Comparison of ENCODE assay signal across 28 cellular contexts in the genomic region with DNA sequence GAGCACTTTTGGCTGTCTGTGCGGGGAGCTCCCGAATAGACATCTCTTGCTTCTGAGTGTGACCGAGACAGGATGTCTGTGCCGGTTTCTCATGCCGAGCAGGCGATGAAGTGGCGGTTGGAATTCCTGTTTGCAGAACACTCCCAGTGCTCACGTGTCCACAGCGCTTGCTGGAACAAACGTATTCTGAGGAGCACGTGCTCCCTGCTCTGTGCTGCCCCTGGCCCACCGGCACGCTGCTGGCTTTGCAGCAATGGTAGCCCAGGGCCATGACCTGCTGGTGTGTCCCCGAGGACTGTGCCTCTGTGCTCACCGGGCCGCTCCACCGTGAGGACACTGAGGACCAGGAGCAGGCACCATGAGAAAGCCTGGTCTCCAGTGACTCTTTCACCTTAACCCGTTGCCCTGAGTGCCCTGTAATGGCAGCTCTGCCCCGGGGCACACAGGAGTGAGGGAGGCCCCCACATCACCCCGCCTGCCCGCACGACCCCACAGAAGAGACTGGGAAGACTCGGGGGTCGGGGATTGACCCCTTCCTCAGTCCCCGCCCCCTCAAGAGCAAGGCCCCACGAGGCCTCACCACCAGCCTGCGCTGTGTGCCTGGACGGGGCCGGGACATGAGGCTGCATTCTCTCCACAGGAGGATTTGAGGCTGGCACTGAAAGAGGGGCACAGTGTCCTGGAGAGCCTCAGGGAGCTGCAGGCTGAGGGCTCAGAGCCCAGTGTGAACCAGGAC. TPM values are rescaled to one million over a fixed set of nuclear protein-coding genes. Genes with fewer than 3 reads are reported as not detected.
DNase-seq lines count a peak whose midpoint lies in the region; ATAC-seq, FAIRE-seq and TF ChIP-seq lines count a peak whose summit lies in the region.
"Had no signal": no experiment of that assay in that cellular context is flagged by ENCODE, and none has a peak within 500 bp of the region (broad histone marks: within the 10 kb centered on the region; RNA-seq: fewer than 3 reads in every experiment).

No MANE protein-coding gene starts in this region.

- DNase-seq in Right ventricle myocardium superior, result peak; percentile 34
- no peak for DNase-seq in left ventricle myocardium inferior
- DNase-seq in K562 (ENCODE audit: extremely low read depth in 1 of 4, low spot score in 3 of 4), result no peak
- DNase-seq in HepG2 (ENCODE audit: low spot score), result no peak
- peak in 1 of 2 donors; percentile 59 for DNase-seq in upper lobe of left lung
- DNase-seq in GM13976 (ENCODE audit: low spot score), result no peak
- DNase-seq in A673 (ENCODE audit: low spot score), result no peak
- DNase-seq: activated CD8-positive, alpha-beta T cell treated with anti-CD3 and anti-CD28 coated beads, Interleukin-2, amount 10 ng/mL, durations not matched to agents 7 days and 5 days; activated gamma-delta T cell treated with Interleukin-2 at 50 U/mL for 16 hours; erythroblast; foreskin melanocyte; HCEC 1CT; hippocampal formation; MV-4-11; NCI-H1694 treated with DMSO at 0.1 percent for 48 hours; NCI-H82; SHP77; stimulated activated CD4-positive, alpha-beta T cell treated with anti-CD3 and anti-CD28 coated beads, Interleukin-2, amount 100 ng/mL, for 48 hours; stimulated activated naive CD4-positive, alpha-beta T cell treated with Interleukin-2 at 50 U/mL for 16 hours had no signal

- H3K9ac ChIP-seq in K562 (ENCODE audit: insufficient read depth in 1 of 2, low read depth in 2 of 2, low read length in 2 of 2) (peak overlapping the region in 1 of 2 experiments; percentile 45; a peak in 1 of 4 replicates), HepG2 (ENCODE audit: insufficient read depth, low read depth, low read length) (no peak overlapping the region)
- H3K9ac ChIP-seq: BLaER1 had no signal

- CTCF ChIA-PET in K562 (lab: Yijun Ruan, JAX; ENCODE audit: low intra/inter-chr PET ratio) (no interaction called here), HepG2 (lab: Yijun Ruan, JAX; ENCODE audit: low intra/inter-chr PET ratio, low total read pairs) (no interaction called here), A673 (lab: Charles Lee) (no interaction called here)

- H3K9me1 ChIP-seq in K562 (ENCODE audit: control insufficient read depth, insufficient read depth, low read length), result no peaks in the 10 kb centered on the region

- H3K9me3 ChIP-seq in left ventricle myocardium inferior (replicated peaks), result no peaks in the 10 kb centered on the region
- H3K9me3 ChIP-seq in K562 (replicated peaks; ENCODE audit: control insufficient read depth, insufficient read depth, low read depth, low read length), result no peaks in the 10 kb centered on the region
- H3K9me3 ChIP-seq in HepG2 (ENCODE audit: low read length), result no peaks in the 10 kb centered on the region
- H3K9me3 ChIP-seq in upper lobe of left lung, result no peaks in the 10 kb centered on the region
- no peaks in the 10 kb centered on the region for H3K9me3 ChIP-seq in A673 (ENCODE audit: low read depth, low read length, poor library complexity, severe bottlenecking)
- H3K9me3 ChIP-seq: BLaER1, neutrophil had no signal

- no peaks in the 10 kb centered on the region for H4K20me1 ChIP-seq in K562 (replicated peaks; ENCODE audit: control insufficient read depth, insufficient read depth, low read length)
- H4K20me1 ChIP-seq in HepG2 (ENCODE audit: insufficient read depth, low read length), result no peaks in the 10 kb centered on the region
- H4K20me1 ChIP-seq: BLaER1 had no signal

- H3K27ac ChIP-seq in left ventricle myocardium inferior (replicated peaks), result no peak overlapping the region
- H3K27ac ChIP-seq in K562 (ENCODE audit: extremely low read depth, low read depth, low read length), result no peak overlapping the region
- H3K27ac ChIP-seq in HepG2 (ENCODE audit: extremely low read length, insufficient read depth, low read length), result no peak overlapping the region
- no peak overlapping the region for H3K27ac ChIP-seq in upper lobe of left lung
- H3K27ac ChIP-seq in A673 (ENCODE audit: low read depth, low read length, poor library complexity, severe bottlenecking), result no peak overlapping the region
- H3K27ac ChIP-seq: BLaER1, cardiac muscle cell, neutrophil had no signal

- H2AFZ ChIP-seq in K562 (ENCODE audit: low read depth, low read length) (no peak overlapping the region), HepG2 (ENCODE audit: low read length) (no peak overlapping the region)

- H3K4me2 ChIP-seq in K562 (ENCODE audit: insufficient read depth, low read length) (no peak overlapping the region), HepG2 (ENCODE audit: low read depth, low read length) (no peak overlapping the region)
- H3K4me2 ChIP-seq: BLaER1 had no signal

- FAIRE-seq in K562 (lab: Jason Lieb, UNC), result no peak
- FAIRE-seq in HepG2 (lab: Jason Lieb, UNC), result no peak
- FAIRE-seq: A204.1, GM18507, islet of Langerhans had no signal

- BruUV-seq in K562 (replicated peaks; lab: Mats Ljungman, UMichigan), result no TSS peak
- no TSS peak for BruUV-seq in HepG2 (replicated peaks; lab: Mats Ljungman, UMichigan)
- no TSS peak for BruUV-seq in A673 (replicated peaks; lab: Mats Ljungman, UMichigan)

- TF ChIP-seq RAD21 in K562 (CRISPR knock-in tag; conservative IDR thresholded peaks at IDR 0.05 in 1 of 2, IDR thresholded peaks at IDR 0.05 in 1 of 2), result no peak
- TF ChIP-seq RAD21 in HepG2 (CRISPR knock-in tag; IDR thresholded peaks at IDR 0.05), result no peak

- H3K4me1 ChIP-seq in left ventricle myocardium inferior (no peaks in the 10 kb centered on the region), K562 (replicated peaks in 1 of 2; ENCODE audit: control insufficient read depth in 2 of 2, insufficient read depth in 2 of 2, low read length in 2 of 2) (peaks cover 4 to 18% of the 10 kb centered on the region in 2 experiments; a peak in 4 of 5 replicates), HepG2 (ENCODE audit: insufficient read depth, low read length) (no peaks in the 10 kb centered on the region), upper lobe of left lung (no peaks in the 10 kb centered on the region), A673 (ENCODE audit: insufficient read depth, low read length, poor library complexity, severe bottlenecking) (no peaks in the 10 kb centered on the region)
- H3K4me1 ChIP-seq: BLaER1 had no signal

- intact Hi-C loops in Right ventricle myocardium superior (cut with DNase I) (no loop called here), left ventricle myocardium inferior (cut with micrococcal nuclease) (no loop called here), K562 (cut with micrococcal nuclease) (no loop called here), HepG2 (cut with micrococcal nuclease; ENCODE audit: unreplicated experiment) (no loop called here), A673 (cut with micrococcal nuclease; ENCODE audit: unreplicated experiment) (no loop called here)

- H3K79me2 ChIP-seq in K562 (ENCODE audit: control insufficient read depth, insufficient read depth, low read length) (no peaks in the 10 kb centered on the region), HepG2 (ENCODE audit: insufficient read depth, low read length) (no peaks in the 10 kb centered on the region)

- ATAC-seq in Right ventricle myocardium superior (ENCODE audit: poor library complexity), result peak; percentile 23
- ATAC-seq in K562, result no peak
- peak; percentile 14; the same call in 1 of the 3 replicates for ATAC-seq in HepG2
- ATAC-seq in upper lobe of left lung (ENCODE audit: low FRiP score in 2 of 2), result peak; percentile 52 to 56
- no peak for ATAC-seq in HG03342 (IDR thresholded peaks at IDR 0.05; ENCODE audit: unreplicated experiment)
- ATAC-seq: activated CD4-positive, CD25-positive, alpha-beta regulatory T cell treated with anti-CD3 and anti-CD28 coated beads, Interleukin-2, amount 50 U/mL, for 24 hours; activated CD8-positive, alpha-beta T cell treated with anti-CD3 and anti-CD28 coated beads, Interleukin-2, amount 10 ng/mL, durations not matched to agents 7 days and 5 days had no signal

- H3K4me3 ChIP-seq in left ventricle myocardium inferior, result no peak overlapping the region
- H3K4me3 ChIP-seq in K562, result no peak overlapping the region
- no peak overlapping the region for H3K4me3 ChIP-seq in HepG2 (replicated peaks in 1 of 3; ENCODE audit: insufficient read depth in 1 of 3, low read depth in 2 of 3, low read length in 3 of 3)
- no peak overlapping the region for H3K4me3 ChIP-seq in upper lobe of left lung
- H3K4me3 ChIP-seq in A673 (ENCODE audit: low read depth, low read length, poor library complexity, severe bottlenecking), result no peak overlapping the region
- H3K4me3 ChIP-seq: BLaER1, cardiac muscle cell had no signal

- no peak for TF ChIP-seq CTCF in left ventricle myocardium inferior (IDR thresholded peaks at IDR 0.05; ENCODE audit: borderline replicate concordance)
- TF ChIP-seq CTCF in K562 (IDR thresholded peaks at IDR 0.05 in 2 of 3, conservative IDR thresholded peaks at IDR 0.05 in 1 of 3; ENCODE audit: insufficient read depth in 2 of 3, low read depth in 1 of 3, low read length in 3 of 3), result no peak
- no peak for TF ChIP-seq CTCF in HepG2 (CRISPR knock-in tag; IDR thresholded peaks at IDR 0.05)
- TF ChIP-seq CTCF in upper lobe of left lung (IDR thresholded peaks at IDR 0.05), result no peak
- no peak for TF ChIP-seq CTCF in GM13976 (IDR thresholded peaks at IDR 0.05; ENCODE audit: borderline replicate concordance, control extremely low read depth, extremely low read depth, insufficient read depth, missing control alignments)
- TF ChIP-seq CTCF in A673 (conservative IDR thresholded peaks at IDR 0.05; ENCODE audit: low read depth, low read length), result no peak

- 4% methylated on average over 17 of the region's 29 CpGs for WGBS in K562 (ENCODE audit: insufficient coverage, low coverage, missing lambda C conversion rate)
- WGBS in HepG2 (ENCODE audit: low lambda C conversion rate), result 89% methylated on average over 7 of the region's 29 CpGs
- WGBS in upper lobe of left lung, 2 donors, result 70 to 88% methylated on average over 10 to 25 of the region's 29 CpGs

- in situ Hi-C loops in K562 (cut with MboI), result no loop called here
- in situ Hi-C loops in HepG2 (cut with HindIII; ENCODE audit: extremely low pct_ligation_motif_present, low pct_unique_long_range_greater_than_20kb), result no loop called here
- in situ Hi-C loops in GM13976 (cut with MboI; ENCODE audit: low sequenced_read_pairs, unreplicated experiment), result no loop called here

- POLR2A ChIA-PET in K562 (lab: Yijun Ruan, JAX) (interaction anchor here (0.6 kb wide), 1 partner anchor 12 kb away, joined by 3 read pairs; no protein-coding TSS in a partner anchor), HepG2 (lab: Yijun Ruan, JAX) (no interaction called here), A673 (lab: Charles Lee; ENCODE audit: low non-redundant PET) (no interaction called here)

- TF ChIP-seq EP300 in K562 (IDR thresholded peaks at IDR 0.05; ENCODE audit: low read length), result no peak
- TF ChIP-seq EP300 in HepG2 (IDR thresholded peaks at IDR 0.05; ENCODE audit: low read depth in 2 of 2, low read length in 2 of 2), result no peak
- TF ChIP-seq EP300 in HepG2 (CRISPR knock-in tag; IDR thresholded peaks at IDR 0.05; ENCODE audit: borderline replicate concordance), result no peak
- TF ChIP-seq EP300 in upper lobe of left lung (IDR thresholded peaks at IDR 0.05), result no peak

- H3K27me3 ChIP-seq in left ventricle myocardium inferior (ENCODE audit: low read depth) (no peaks in the 10 kb centered on the region), K562 (ENCODE audit: control insufficient read depth in 2 of 2, insufficient read depth in 2 of 2, low read length in 2 of 2) (peaks cover 27 to 63% of the 10 kb centered on the region in 2 experiments; a peak in 4 of 5 replicates), HepG2 (ENCODE audit: control insufficient read depth in 1 of 2, insufficient read depth in 2 of 2, low read length in 2 of 2) (no peaks in the 10 kb centered on the region), upper lobe of left lung (no peaks in the 10 kb centered on the region), A673 (replicated peaks; ENCODE audit: insufficient read depth, low read depth, low read length, poor library complexity) (peaks cover 5% of the 10 kb centered on the region)
- H3K27me3 ChIP-seq: BLaER1, cardiac muscle cell, neutrophil had no signal

- TF ChIP-seq POLR2A in K562 (conservative IDR thresholded peaks at IDR 0.05) (no peak), HepG2 (IDR thresholded peaks at IDR 0.05; ENCODE audit: insufficient read depth in 1 of 2, low read depth in 2 of 2, low read length in 2 of 2) (no peak), upper lobe of left lung (IDR thresholded peaks at IDR 0.05) (no peak)

- H3K36me3 ChIP-seq in left ventricle myocardium inferior, result peaks cover 30% of the 10 kb centered on the region
- no peaks in the 10 kb centered on the region for H3K36me3 ChIP-seq in K562 (ENCODE audit: control insufficient read depth, insufficient read depth, low read length)
- peaks cover 18 to 32% of the 10 kb centered on the region in 2 experiments; a peak in 4 of 5 replicates for H3K36me3 ChIP-seq in HepG2 (replicated peaks in 1 of 2; ENCODE audit: control insufficient read depth in 1 of 2, insufficient read depth in 2 of 2, low read length in 2 of 2)
- peaks cover 0 to 49% (median 14%) of the 10 kb centered on the region in 4 donors for H3K36me3 ChIP-seq in upper lobe of left lung
- H3K36me3 ChIP-seq in A673 (ENCODE audit: insufficient read depth, low read length, poor library complexity, severe bottlenecking), result no peaks in the 10 kb centered on the region
- H3K36me3 ChIP-seq: BLaER1, cardiac muscle cell, neutrophil had no signal

RNA-seq across cellular contexts. Expression of a gene that starts 40.0 kb away (rescaled TPM):
- 0.08 TPM for total RNA-seq in Right ventricle myocardium superior
- not detected for total RNA-seq in left ventricle myocardium inferior
- not detected in 2 replicates for total RNA-seq in K562 (2011; cell fraction: chromatin; rRNA removed; ENCODE audit: low replicate concordance)
- total RNA-seq in K562 (2011; cell fraction: nucleolus; rRNA removed), result not detected in 2 replicates
- total RNA-seq in K562 (2011; cell fraction: nucleoplasm; rRNA removed), result not detected in 2 replicates
- not detected in 2 replicates for total RNA-seq in K562 (2014; rRNA removed)
- total RNA-seq in K562 (2014; rRNA removed; fragmentation: Illumina TruSeq; extraction: Trizol), result not detected in 2 replicates
- not detected in 2 replicates for total RNA-seq in K562 (2015; rRNA removed; fragmentation: Illumina TruSeq; extraction: Trizol)
- total RNA-seq in K562 (2021), result not detected in 2 replicates
- polyA plus RNA-seq in K562 (2011; rRNA removed), result not detected in 2 replicates
- polyA plus RNA-seq in K562 (2011; cell fraction: cytosol; rRNA removed), result not detected in 2 replicates
- polyA plus RNA-seq in K562 (2011; cell fraction: nucleus; rRNA removed), result not detected in 2 replicates
- not detected in 2 replicates for polyA plus RNA-seq in K562 (2012)
- not detected in 2 replicates for polyA plus RNA-seq in K562 (2014; fragmentation: Illumina TruSeq; extraction: Trizol)
- not detected for polyA plus RNA-seq in K562 (2014; fragmentation: Nextera tagmentation; extraction: Ambion mirVana)
- polyA plus RNA-seq in K562 (2014; rRNA removed), result 0.13 TPM in 1 of 2 replicates, not detected in the other
- not detected in 2 replicates for polyA minus RNA-seq in K562 (2011; rRNA and poly(A)+ RNA removed)
- polyA minus RNA-seq in K562 (2011; cell fraction: cytosol; rRNA and poly(A)+ RNA removed), result not detected in 2 replicates
- not detected in 2 replicates for polyA minus RNA-seq in K562 (2011; cell fraction: nucleus; rRNA and poly(A)+ RNA removed)
- total RNA-seq in HepG2 (2016; rRNA removed; fragmentation: Illumina TruSeq; extraction: Trizol), result 7.2 and 12.6 TPM in 2 replicates
- 0.61 and 0.71 TPM in 2 replicates for total RNA-seq in HepG2 (2016; cell fraction: cytosol; rRNA removed; fragmentation: Illumina TruSeq; extraction: Trizol; ENCODE audit: low read depth)
- 6.7 and 12.9 TPM in 2 replicates for total RNA-seq in HepG2 (2016; cell fraction: insoluble cytoplasmic fraction; rRNA removed; fragmentation: Illumina TruSeq; extraction: Trizol)
- 1.9 and 2.2 TPM in 2 replicates for total RNA-seq in HepG2 (2016; cell fraction: membrane; rRNA removed; fragmentation: Illumina TruSeq; extraction: Trizol)
- total RNA-seq in HepG2 (2016; cell fraction: nucleus; rRNA removed; fragmentation: Illumina TruSeq; extraction: Trizol), result 10.3 and 10.6 TPM in 2 replicates
- polyA plus RNA-seq in HepG2 (2011; rRNA removed), result 26.5 and 39.9 TPM in 2 replicates
- 21.7 and 26.2 TPM in 2 replicates for polyA plus RNA-seq in HepG2 (2011; cell fraction: cytosol; rRNA removed)
- 105 and 121 TPM in 2 replicates for polyA plus RNA-seq in HepG2 (2011; cell fraction: nucleus; rRNA removed)
- polyA plus RNA-seq in HepG2 (2012), result 45.9 and 52.4 TPM in 2 replicates
- polyA plus RNA-seq in HepG2 (2016; cell fraction: cytosol; fragmentation: Illumina TruSeq; extraction: Trizol; ENCODE audit: low read depth), result 0.51 and 0.52 TPM in 2 replicates
- polyA plus RNA-seq in HepG2 (2016; cell fraction: insoluble cytoplasmic fraction; fragmentation: Illumina TruSeq; extraction: Trizol; ENCODE audit: low read depth), result 7.0 and 7.3 TPM in 2 replicates
- polyA plus RNA-seq in HepG2 (2016; cell fraction: membrane; fragmentation: Illumina TruSeq; extraction: Trizol; ENCODE audit: low read depth), result 1.1 and 1.6 TPM in 2 replicates
- polyA plus RNA-seq in HepG2 (2016; cell fraction: nucleus; fragmentation: Illumina TruSeq; extraction: Trizol; ENCODE audit: insufficient read depth, low read depth), result 23.6 and 26.7 TPM in 2 replicates
- polyA minus RNA-seq in HepG2 (2011; rRNA and poly(A)+ RNA removed; ENCODE audit: low replicate concordance), result 43.0 TPM in 1 of 2 replicates, not detected in the other
- polyA minus RNA-seq in HepG2 (2011; cell fraction: cytosol; rRNA and poly(A)+ RNA removed), result 8.7 and 12.9 TPM in 2 replicates
- 14.7 and 15.7 TPM in 2 replicates for polyA minus RNA-seq in HepG2 (2011; cell fraction: nucleus; rRNA and poly(A)+ RNA removed)
- total RNA-seq in upper lobe of left lung, result under 1 TPM in 1 of 6 donors, not detected in 5; 0.20 TPM
- total RNA-seq in A673 (2021), result not detected in 2 replicates
- total RNA-seq: activated CD8-positive, alpha-beta T cell treated with anti-CD3 and anti-CD28 coated beads, Interleukin-2, amount 10 ng/mL, durations not matched to agents 7 days and 5 days; OCI-LY7 had no signal
- polyA plus RNA-seq: cardiac muscle cell had no signal

RNA-seq across cellular contexts. Expression of a gene that starts 57.0 kb away (rescaled TPM):
- total RNA-seq in Right ventricle myocardium superior (4.5 TPM), left ventricle myocardium inferior (3.5 TPM), K562 (2014; rRNA removed) (0.09 TPM in 1 of 2 replicates, not detected in the other), K562 (2014; rRNA removed; fragmentation: Illumina TruSeq; extraction: Trizol) (not detected in 2 replicates), K562 (2015; rRNA removed; fragmentation: Illumina TruSeq; extraction: Trizol) (not detected in 2 replicates), K562 (2021) (0.20 TPM in 1 of 2 replicates, not detected in the other), HepG2 (2016; rRNA removed; fragmentation: Illumina TruSeq; extraction: Trizol) (19.9 and 58.4 TPM in 2 replicates), upper lobe of left lung (10 to 100 TPM in 3 of 6 donors, 1 to 10 TPM in 3; 5.3 to 25.0 (median 8.8) TPM), A673 (2021) (not detected in 2 replicates)
- total RNA-seq in K562 (2011; cell fraction: chromatin; rRNA removed; ENCODE audit: low replicate concordance), result not detected in 2 replicates
- total RNA-seq in K562 (2011; cell fraction: nucleolus; rRNA removed), result 0.33 TPM in 1 of 2 replicates, not detected in the other
- not detected in 2 replicates for total RNA-seq in K562 (2011; cell fraction: nucleoplasm; rRNA removed)
- polyA plus RNA-seq in K562 (2011; rRNA removed) (not detected in 2 replicates), K562 (2014; fragmentation: Illumina TruSeq; extraction: Trizol) (0.07 TPM in 1 of 2 replicates, not detected in the other), K562 (2014; fragmentation: Nextera tagmentation; extraction: Ambion mirVana) (under 1 TPM in 1 of 2 experiments, not detected in 1; 0.04 TPM), K562 (2014; rRNA removed) (0.07 TPM in 1 of 2 replicates, not detected in the other), HepG2 (2011; rRNA removed) (237 and 317 TPM in 2 replicates)
- 0.03 and 0.07 TPM in 2 replicates for polyA plus RNA-seq in K562 (2011; cell fraction: cytosol; rRNA removed)
- not detected in 2 replicates for polyA plus RNA-seq in K562 (2011; cell fraction: nucleus; rRNA removed)
- polyA plus RNA-seq in K562 (2012), result 0.13 and 0.14 TPM in 2 replicates
- polyA minus RNA-seq in K562 (2011; rRNA and poly(A)+ RNA removed), result not detected in 2 replicates
- not detected in 2 replicates for polyA minus RNA-seq in K562 (2011; cell fraction: cytosol; rRNA and poly(A)+ RNA removed)
- 0.54 TPM in 1 of 2 replicates, not detected in the other for polyA minus RNA-seq in K562 (2011; cell fraction: nucleus; rRNA and poly(A)+ RNA removed)
- total RNA-seq in HepG2 (2016; cell fraction: cytosol; rRNA removed; fragmentation: Illumina TruSeq; extraction: Trizol; ENCODE audit: low read depth), result 11.2 and 12.3 TPM in 2 replicates
- total RNA-seq in HepG2 (2016; cell fraction: insoluble cytoplasmic fraction; rRNA removed; fragmentation: Illumina TruSeq; extraction: Trizol), result 18.9 and 61.6 TPM in 2 replicates
- 12.7 and 13.1 TPM in 2 replicates for total RNA-seq in HepG2 (2016; cell fraction: membrane; rRNA removed; fragmentation: Illumina TruSeq; extraction: Trizol)
- 43.8 and 53.5 TPM in 2 replicates for total RNA-seq in HepG2 (2016; cell fraction: nucleus; rRNA removed; fragmentation: Illumina TruSeq; extraction: Trizol)
- 277 and 280 TPM in 2 replicates for polyA plus RNA-seq in HepG2 (2011; cell fraction: cytosol; rRNA removed)
- polyA plus RNA-seq in HepG2 (2011; cell fraction: nucleus; rRNA removed), result 231 and 240 TPM in 2 replicates
- polyA plus RNA-seq in HepG2 (2012), result 150 and 219 TPM in 2 replicates
- 11.6 and 13.0 TPM in 2 replicates for polyA plus RNA-seq in HepG2 (2016; cell fraction: cytosol; fragmentation: Illumina TruSeq; extraction: Trizol; ENCODE audit: low read depth)
- 18.4 and 19.4 TPM in 2 replicates for polyA plus RNA-seq in HepG2 (2016; cell fraction: insoluble cytoplasmic fraction; fragmentation: Illumina TruSeq; extraction: Trizol; ENCODE audit: low read depth)
- polyA plus RNA-seq in HepG2 (2016; cell fraction: membrane; fragmentation: Illumina TruSeq; extraction: Trizol; ENCODE audit: low read depth), result 10.3 and 10.6 TPM in 2 replicates
- polyA plus RNA-seq in HepG2 (2016; cell fraction: nucleus; fragmentation: Illumina TruSeq; extraction: Trizol; ENCODE audit: insufficient read depth, low read depth), result 82.4 and 83.6 TPM in 2 replicates
- 117 TPM in 1 of 2 replicates, not detected in the other for polyA minus RNA-seq in HepG2 (2011; rRNA and poly(A)+ RNA removed; ENCODE audit: low replicate concordance)
- polyA minus RNA-seq in HepG2 (2011; cell fraction: cytosol; rRNA and poly(A)+ RNA removed), result 61.5 and 79.5 TPM in 2 replicates
- 44.3 and 53.6 TPM in 2 replicates for polyA minus RNA-seq in HepG2 (2011; cell fraction: nucleus; rRNA and poly(A)+ RNA removed)
- total RNA-seq: activated CD8-positive, alpha-beta T cell treated with anti-CD3 and anti-CD28 coated beads, Interleukin-2, amount 10 ng/mL, durations not matched to agents 7 days and 5 days; OCI-LY7 had no signal

Comparison
In these comparisons a context has a peak if more than half of its experiments do, and no peak if none do; other contexts are left out.
1. ATAC-seq: peak in Right ventricle myocardium superior (single experiment), HepG2 (single experiment) and upper lobe of left lung (2 of 2); none in K562 (single experiment) and HG03342 (single experiment).